Comparison of ENCODE assay signal across 13 cellular contexts in genomic region chr22:30823015-30823370, GRCh38.
DNase-seq lines count a peak whose midpoint lies in the region; ATAC-seq and TF ChIP-seq lines count a peak whose summit lies in the region.
"Had no signal": no experiment of that assay in that cellular context is flagged by ENCODE, and none has a peak within 500 bp of the region (broad histone marks: within the 10 kb centered on the region; RNA-seq: fewer than 3 reads in every experiment).

No MANE protein-coding gene starts in this region.

- H2AFZ ChIP-seq in ACC112 (ENCODE audit: low read length, unreplicated experiment) (peak overlapping the region; percentile 38), GM23338 (peak overlapping the region; percentile 96)

- H3K36me3 ChIP-seq in ACC112 (ENCODE audit: insufficient read depth, low read length): no peaks in the 10 kb centered on the region
- H3K36me3 ChIP-seq in GM23338 (ENCODE audit: insufficient read depth): no peaks in the 10 kb centered on the region
- H3K36me3 ChIP-seq in lower lobe of right lung: no peaks in the 10 kb centered on the region
- H3K36me3 ChIP-seq: adrenal gland, neutrophil had no signal

- H3K36me3 Mint-ChIP-seq in GM23338 (ENCODE audit: low read depth): no peaks in the 10 kb centered on the region

- H4K20me1 ChIP-seq in GM23338 (replicated peaks; ENCODE audit: insufficient read depth): no peaks in the 10 kb centered on the region

- H3K4me1 ChIP-seq in ACC112 (ENCODE audit: control insufficient read depth, insufficient read depth, low read length, unreplicated experiment) (no peaks in the 10 kb centered on the region), GM23338 (ENCODE audit: insufficient read depth) (peaks cover 5% of the 10 kb centered on the region; the same call in 1 of the 2 replicates), lower lobe of right lung (peaks cover 11% of the 10 kb centered on the region)

- TF ChIP-seq CTCF in GM23338 (conservative IDR thresholded peaks at IDR 0.05; ENCODE audit: low read depth in 2 of 2): no peak
- peak; percentile 26 for TF ChIP-seq CTCF in cardiac fibroblast (IDR thresholded peaks at IDR 0.05; ENCODE audit: low read depth, low read length)
- no peak for TF ChIP-seq CTCF in lower lobe of right lung (IDR thresholded peaks at IDR 0.05)

- peak overlapping the region; percentile 90 for H3K4me2 ChIP-seq in GM23338

- H3K4me1 Mint-ChIP-seq in GM23338: no peaks in the 10 kb centered on the region

- H3K9me3 ChIP-seq in lower lobe of right lung: no peaks in the 10 kb centered on the region
- H3K9me3 ChIP-seq: adrenal gland, neutrophil had no signal

- intact Hi-C loops in lower lobe of right lung (cut with DNase I): no loop called here

- no peaks in the 10 kb centered on the region for H3K9me2 ChIP-seq in GM23338 (ENCODE audit: insufficient read depth)

- peaks cover 4% of the 10 kb centered on the region; the same call in 1 of the 2 replicates for H3K27me3 ChIP-seq in ACC112 (ENCODE audit: insufficient read depth, low read length)
- H3K27me3 ChIP-seq in GM23338 (ENCODE audit: insufficient read depth): peaks cover 41% of the 10 kb centered on the region
- H3K27me3 ChIP-seq in lower lobe of right lung (ENCODE audit: low read depth): peaks cover 50% of the 10 kb centered on the region
- H3K27me3 ChIP-seq: adrenal gland had no signal

- no peaks in the 10 kb centered on the region for H3K79me2 ChIP-seq in ACC112 (ENCODE audit: control insufficient read depth, insufficient read depth, low read length, unreplicated experiment)
- H3K79me2 ChIP-seq in GM23338 (replicated peaks; ENCODE audit: insufficient read depth): no peaks in the 10 kb centered on the region

- no peak overlapping the region for H3K27ac ChIP-seq in ACC112 (ENCODE audit: low read depth, low read length)
- H3K27ac ChIP-seq in GM23338 (ENCODE audit: low read depth): no peak overlapping the region
- no peak overlapping the region for H3K27ac ChIP-seq in lower lobe of right lung
- H3K27ac ChIP-seq: adrenal gland, neutrophil had no signal

- no peaks in the 10 kb centered on the region for H3F3A ChIP-seq in GM23338 (replicated peaks; ENCODE audit: low read depth)

- H3K9me3 Mint-ChIP-seq in GM23338: no peaks in the 10 kb centered on the region

- H3K4me3 ChIP-seq in ACC112 (ENCODE audit: low read depth, low read length) (peak overlapping the region; percentile 72), GM23338 (peak overlapping the region; percentile 72), cardiac fibroblast (replicated peaks in 1 of 2; ENCODE audit: low read depth in 2 of 2, low read length in 2 of 2) (peak overlapping the region in 1 of 2 donors; percentile 52), lower lobe of right lung (peak overlapping the region; percentile 49)

- peak overlapping the region; percentile 67 for H3K4me3 Mint-ChIP-seq in GM23338

- H3K27ac Mint-ChIP-seq in GM23338: no peak overlapping the region

- ATAC-seq in GM23338 (peak; percentile 92), lower lobe of right lung (no peak)

- peaks cover 30% of the 10 kb centered on the region for H3K27me3 Mint-ChIP-seq in GM23338 (ENCODE audit: insufficient read depth, low read depth, poor library complexity)

- DNase-seq in GM23338 (ENCODE audit: low spot score) (peak; percentile 70), cardiac fibroblast (ENCODE audit: low read depth in 2 of 2) (peak in 1 of 2 donors; percentile 32), lower lobe of right lung (no peak), amniotic stem cell (lab: John Stamatoyannopoulos, UW) (no peak), hypothalamus (lab: John Stamatoyannopoulos, UW) (no peak), NCI-H2029 treated with DMSO at 0.1 percent for 48 hours (lab: John Stamatoyannopoulos, UW) (no peak), kidney glomerular epithelial cell (lab: John Stamatoyannopoulos, UW) (no peak)
- DNase-seq: DND-41, foreskin melanocyte, NCI-H510A treated with DMSO at 0.1 percent for 48 hours had no signal

TF ChIP-seq in GM23338, 12 proteins besides CTCF, POLR2A, EP300 and RAD21:
- TF ChIP-seq ZNF331 (CRISPR knock-in tag; IDR thresholded peaks at IDR 0.05; ENCODE audit: low read depth): no peak
- TF ChIP-seq JUNB (IDR thresholded peaks at IDR 0.05; ENCODE audit: unreplicated experiment): no peak
- TF ChIP-seq POLR2AphosphoS5 (IDR thresholded peaks at IDR 0.05; ENCODE audit: low read depth): no peak
- no peak for TF ChIP-seq STAT1 (IDR thresholded peaks at IDR 0.05; ENCODE audit: unreplicated experiment)
